Comparison of ENCODE assay signal across 21 cellular contexts in the genomic region with DNA sequence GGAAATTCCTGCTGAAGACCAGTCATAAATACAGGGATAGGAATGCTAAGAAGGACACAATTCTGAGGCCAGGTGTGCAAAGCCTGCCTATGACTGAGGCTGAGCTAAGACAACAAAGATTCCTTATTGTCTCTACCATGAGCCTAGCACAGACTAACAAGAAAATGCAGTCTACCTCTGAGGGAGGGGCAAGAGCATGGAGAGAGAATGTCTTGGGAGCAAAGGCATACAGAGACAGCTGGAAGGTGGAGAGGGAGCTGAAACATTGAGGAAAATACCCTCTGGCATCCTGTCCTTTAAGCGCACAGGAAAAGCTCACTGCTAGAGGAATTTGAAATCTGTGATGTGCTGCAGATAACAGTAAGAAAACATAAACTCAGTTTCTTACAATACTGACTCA. TPM values are rescaled to one million over a fixed set of nuclear protein-coding genes. Genes with fewer than 3 reads are reported as not detected.
DNase-seq lines count a peak whose midpoint lies in the region; ATAC-seq and TF ChIP-seq lines count a peak whose summit lies in the region.
"Had no signal": no experiment of that assay in that cellular context is flagged by ENCODE, and none has a peak within 500 bp of the region (broad histone marks: within the 10 kb centered on the region; RNA-seq: fewer than 3 reads in every experiment).

No MANE protein-coding gene starts in this region.

- no peaks in the 10 kb centered on the region for H3K36me3 ChIP-seq in trophoblast cell (ENCODE audit: control insufficient read depth in 1 of 2, insufficient read depth in 2 of 2, low read length in 2 of 2)
- H3K36me3 ChIP-seq: BE2C, HAP-1 had no signal

- DNase-seq in T47D (ENCODE audit: low read depth in 1 of 2, low spot score in 1 of 2) (peak; percentile 9 to 46), MCF 10A (ENCODE audit: unreplicated experiment) (no peak), immature natural killer cell (no peak), trophoblast cell (peak; percentile 79 to 91), left lobe of liver (ENCODE audit: low spot score) (no peak)
- DNase-seq: 8988T; ACHN; AML-193; BE2C; CD4-positive, alpha-beta T cell; CD8-positive, alpha-beta memory T cell; DMS 273 treated with DMSO at 0.1 percent for 48 hours; DMS79; GF-D8; HFFc6 had no signal

- H2AK5ac ChIP-seq in trophoblast cell (ENCODE audit: low read length) = no peak overlapping the region

- no peaks in the 10 kb centered on the region for H3K79me1 ChIP-seq in trophoblast cell (ENCODE audit: low read length)

- H4K8ac ChIP-seq in trophoblast cell (ENCODE audit: low read depth, low read length) = no peak overlapping the region

- peaks cover 0 to 2% of the 10 kb centered on the region in 2 experiments for H3K4me1 ChIP-seq in trophoblast cell (ENCODE audit: control insufficient read depth in 1 of 2, insufficient read depth in 2 of 2, low read length in 2 of 2)
- H3K4me1 ChIP-seq: HAP-1 had no signal

- H3K79me2 ChIP-seq in trophoblast cell (ENCODE audit: control insufficient read depth, insufficient read depth, low read length, poor library complexity) = no peaks in the 10 kb centered on the region

- no peak overlapping the region for H2AFZ ChIP-seq in trophoblast cell (ENCODE audit: insufficient read depth, low read length, poor library complexity)
- H2AFZ ChIP-seq: GM23338 had no signal

- no peaks in the 10 kb centered on the region for H3K27me3 Mint-ChIP-seq in MCF 10A (ENCODE audit: insufficient read depth, unreplicated experiment)
- peaks cover 0 to 9% (median 2%) of the 10 kb centered on the region in 3 donors for H3K27me3 Mint-ChIP-seq in immature natural killer cell (ENCODE audit: low read depth in 3 of 3)
- H3K27me3 Mint-ChIP-seq: CD4-positive, alpha-beta T cell; CD8-positive, alpha-beta memory T cell had no signal

- H3K4me2 ChIP-seq in trophoblast cell (ENCODE audit: low read length) = no peak overlapping the region
- H3K4me2 ChIP-seq: A549, GM23338 had no signal

- no peak overlapping the region for H3K18ac ChIP-seq in trophoblast cell (ENCODE audit: low read length)

- WGBS in trophoblast cell (ENCODE audit: extremely low coverage, insufficient coverage, insufficient read length) = no CpG with 5 or more reads among the region's 1 CpG

- no peak overlapping the region for H3K23ac ChIP-seq in trophoblast cell (ENCODE audit: low read length)

- no TSS peak for BruUV-seq in MCF 10A (replicated peaks; lab: Mats Ljungman, UMichigan)

- H3K27ac ChIP-seq in trophoblast cell (ENCODE audit: low read depth, low read length) = peak overlapping the region; percentile 63
- H3K27ac ChIP-seq: A549 had no signal

- no peak overlapping the region for H4K91ac ChIP-seq in trophoblast cell (ENCODE audit: low read depth, low read length)

- H3K27ac Mint-ChIP-seq in MCF 10A (ENCODE audit: low read depth, unreplicated experiment) (no peak overlapping the region), immature natural killer cell (peak overlapping the region in 3 of 6 donors; percentile 65 to 77 (median 76))
- H3K27ac Mint-ChIP-seq: CD4-positive, alpha-beta T cell; GM23338; HFFc6 had no signal

- H3K9ac ChIP-seq in trophoblast cell (ENCODE audit: low read length) = no peak overlapping the region
- H3K9ac ChIP-seq: BLaER1 treated with 17β-estradiol and CSF1 and Interleukin-3, amounts not matched to agents 10 nM and 100 nM had no signal

- H4K12ac ChIP-seq in trophoblast cell (ENCODE audit: low read depth, low read length) = no peak overlapping the region

- CTCF ChIA-PET in MCF 10A (lab: Yijun Ruan, JAX) = interaction anchor here (0.9 to 3.8 kb wide), 3 partner anchors 9 to 186 kb away, joined by 3 to 28 read pairs (median 3); a partner anchor contains a TSS

- no peak overlapping the region for H3K14ac ChIP-seq in trophoblast cell (ENCODE audit: low read length)

- H3K9me3 ChIP-seq in trophoblast cell (ENCODE audit: insufficient read depth, low read depth, low read length) = no peaks in the 10 kb centered on the region
- H3K9me3 ChIP-seq: BE2C, HAP-1 had no signal

- no peak for TF ChIP-seq CTCF in MCF 10A (IDR thresholded peaks at IDR 0.05; ENCODE audit: unreplicated experiment)

- in situ Hi-C loops in T47D (cut with HindIII; ENCODE audit: low pct_unique_long_range_greater_than_20kb, low sequenced_read_pairs) = no loop called here

- no peak overlapping the region for H3K4me3 ChIP-seq in trophoblast cell (ENCODE audit: low read depth, low read length)
- H3K4me3 ChIP-seq: A549; BLaER1 treated with 17β-estradiol and CSF1 and Interleukin-3, amounts not matched to agents 10 nM and 100 nM; GM23338; HAP-1 had no signal

- no peaks in the 10 kb centered on the region for H3K27me3 ChIP-seq in trophoblast cell (ENCODE audit: insufficient read depth, low read length)
- H3K27me3 ChIP-seq: BE2C; BLaER1 treated with 17β-estradiol and CSF1 and Interleukin-3, amounts not matched to agents 10 nM and 100 nM had no signal

- H2BK120ac ChIP-seq in trophoblast cell (ENCODE audit: insufficient read depth, low read length, poor library complexity) = no peak overlapping the region

- H2BK12ac ChIP-seq in trophoblast cell (ENCODE audit: low read length) = no peak overlapping the region

- POLR2A ChIA-PET in MCF 10A (lab: Yijun Ruan, JAX) = interaction anchor here (0.6 kb wide), 1 partner anchor 70 kb away, joined by 3 read pairs; no protein-coding TSS in a partner anchor

- no peak overlapping the region for H2BK5ac ChIP-seq in trophoblast cell (ENCODE audit: low read depth, low read length, poor library complexity)

- H3K9me3 Mint-ChIP-seq in MCF 10A (ENCODE audit: unreplicated experiment) (no peaks in the 10 kb centered on the region), immature natural killer cell (peaks cover 0 to 2% (median 0%) of the 10 kb centered on the region in 6 donors)

- peaks cover 5% of the 10 kb centered on the region for H3K36me3 Mint-ChIP-seq in MCF 10A (ENCODE audit: insufficient read depth, unreplicated experiment)
- peaks cover 4 to 11% (median 7%) of the 10 kb centered on the region in 3 donors for H3K36me3 Mint-ChIP-seq in immature natural killer cell

- no peak for ATAC-seq in left lobe of liver
- ATAC-seq in HG02678 (IDR thresholded peaks at IDR 0.05; ENCODE audit: unreplicated experiment) = no peak
- ATAC-seq: GM23338 had no signal

- no peaks in the 10 kb centered on the region for H3K4me1 Mint-ChIP-seq in MCF 10A (ENCODE audit: insufficient read depth, unreplicated experiment)
- H3K4me1 Mint-ChIP-seq in immature natural killer cell = peaks cover 22 to 47% of the 10 kb centered on the region in 2 donors
- H3K4me1 Mint-ChIP-seq: CD14-positive monocyte, GM23338 had no signal

- intact Hi-C loops in MCF 10A (cut with micrococcal nuclease) = no loop called here

- H3K4ac ChIP-seq in trophoblast cell (ENCODE audit: low read depth, low read length) = no peak overlapping the region

- H3K4me3 Mint-ChIP-seq in MCF 10A (ENCODE audit: unreplicated experiment) (no peak overlapping the region), immature natural killer cell (peak overlapping the region in 3 of 5 donors; percentile 19 to 46 (median 30))
- H3K4me3 Mint-ChIP-seq: CD14-positive monocyte; CD4-positive, alpha-beta T cell; CD8-positive, alpha-beta memory T cell; GM23338; HFFc6 had no signal

RNA-seq across cellular contexts. Expression of a gene that starts 8.8 kb away (rescaled TPM):
- 5.6 and 5.8 TPM in 2 replicates for total RNA-seq in MCF 10A (2022)
- polyA plus RNA-seq in immature natural killer cell = 1 to 10 TPM; 1.6 to 5.5 (median 2.3) TPM
- 10.2 TPM in 2 replicates for polyA plus RNA-seq in trophoblast cell (2013)
- total RNA-seq in left lobe of liver = 2.0 TPM

Comparison
In these comparisons a context has a peak if more than half of its experiments do, and no peak if none do; other contexts are left out.
1. DNase-seq: peak in T47D (2 of 2) and trophoblast cell (2 of 2); none in MCF 10A (single experiment), immature natural killer cell (0 of 3) and left lobe of liver (single experiment).